26 cellular contexts compared by ENCODE assay signal in the genomic region with DNA sequence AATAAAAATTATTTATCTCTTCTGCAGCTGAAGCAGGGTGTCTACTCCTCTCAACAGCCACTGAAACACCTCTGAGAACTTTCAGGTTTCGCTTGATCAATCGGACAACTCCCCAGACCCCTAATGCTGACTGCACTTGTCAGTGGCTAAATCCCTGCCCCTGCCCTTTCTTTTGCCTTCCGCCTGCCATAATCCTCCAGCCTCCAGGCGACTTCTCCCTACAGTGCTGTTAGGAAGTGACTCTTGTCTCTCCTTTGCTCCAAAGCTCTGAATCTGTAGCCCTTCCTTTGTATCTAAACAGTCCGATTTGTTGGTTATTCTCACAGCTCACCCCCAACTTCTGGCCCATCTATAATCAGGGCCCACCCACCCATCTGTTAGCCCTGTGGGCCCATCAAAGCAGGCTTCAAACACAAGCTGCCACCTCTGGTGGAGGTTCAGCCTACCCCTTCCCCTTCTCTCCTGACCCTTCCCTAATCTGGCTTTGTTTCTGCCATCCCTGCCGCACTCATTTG. TPM values are rescaled to one million over a fixed set of nuclear protein-coding genes. Genes with fewer than 3 reads are reported as not detected.
DNase-seq lines count a peak whose midpoint lies in the region; ATAC-seq and TF ChIP-seq lines count a peak whose summit lies in the region.
"Had no signal": no experiment of that assay in that cellular context is flagged by ENCODE, and none has a peak within 500 bp of the region (broad histone marks: within the 10 kb centered on the region; RNA-seq: fewer than 3 reads in every experiment).

No MANE protein-coding gene starts in this region.

- intact Hi-C loops in activated B cell treated with CpG ODN at 0.5 μM for 24 hours (cut with micrococcal nuclease) (no loop called here), testis (cut with DNase I; ENCODE audit: low total_unique reads) (no loop called here), body of pancreas (cut with DNase I) (no loop called here)

- H3K4me3 ChIP-seq in HUES64 (ENCODE audit: low read length), result no peak overlapping the region
- H3K4me3 ChIP-seq in testis, result no peak overlapping the region
- no peak overlapping the region for H3K4me3 ChIP-seq in body of pancreas
- H3K4me3 ChIP-seq: lung had no signal

- H3K9me3 ChIP-seq in HUES64 (ENCODE audit: insufficient read depth, low read depth, low read length), result no peaks in the 10 kb centered on the region
- H3K9me3 ChIP-seq in testis, result no peaks in the 10 kb centered on the region
- no peaks in the 10 kb centered on the region for H3K9me3 ChIP-seq in body of pancreas

- ATAC-seq in activated B cell treated with CpG ODN at 0.5 μM for 24 hours (ENCODE audit: low read depth), result no peak
- ATAC-seq in body of pancreas, result no peak
- ATAC-seq: activated T-cell treated with anti-CD3 and anti-CD28 coated beads, Interleukin-2, amount 50 U/mL, for 4 hours; naive thymus-derived CD4-positive, alpha-beta T cell; sciatic nerve had no signal

- H3K27me3 Mint-ChIP-seq in activated B cell treated with CpG ODN at 0.5 μM for 24 hours (no peaks in the 10 kb centered on the region), nephron progenitor cell (ENCODE audit: low read depth, poor library complexity) (no peaks in the 10 kb centered on the region)
- H3K27me3 Mint-ChIP-seq in activated naive CD4-positive, alpha-beta T cell treated with anti-CD3 and anti-CD28 coated beads, Interleukin-2, amount 10 ng/mL, durations not matched to agents 7 days and 5 days, result no peaks in the 10 kb centered on the region
- H3K27me3 Mint-ChIP-seq: central memory CD8-positive, alpha-beta T cell; naive thymus-derived CD4-positive, alpha-beta T cell had no signal

- CTCF ChIA-PET in activated B cell treated with CpG ODN at 0.5 μM for 24 hours (lab: Charles Lee), result interaction anchor here (0.9 to 1.5 kb wide), 2 partner anchors 10 to 75 kb away, joined by 3 read pairs; no protein-coding TSS in a partner anchor
- CTCF ChIA-PET in activated naive CD4-positive, alpha-beta T cell treated with anti-CD3 and anti-CD28 coated beads, Interleukin-2, amount 10 ng/mL, durations not matched to agents 7 days and 5 days (lab: Charles Lee), result no interaction called here

- H3K36me3 ChIP-seq in HUES64 (ENCODE audit: insufficient read depth, low read length), result no peaks in the 10 kb centered on the region
- no peaks in the 10 kb centered on the region for H3K36me3 ChIP-seq in testis (ENCODE audit: low read depth, missing control alignments)
- H3K36me3 ChIP-seq in body of pancreas (replicated peaks in 1 of 2; ENCODE audit: insufficient read depth in 1 of 2, low read depth in 2 of 2), result no peaks in the 10 kb centered on the region

- POLR2A ChIA-PET in activated B cell treated with CpG ODN at 0.5 μM for 24 hours (lab: Charles Lee), result interaction anchor here (0.6 to 1.1 kb wide), 3 partner anchors 9 to 88 kb away, joined by 3 to 13 read pairs (median 3); no protein-coding TSS in a partner anchor

- H3K4me1 ChIP-seq in HUES64 (ENCODE audit: insufficient read depth, low read length) (peaks cover 33% of the 10 kb centered on the region), testis (peaks cover 59% of the 10 kb centered on the region), body of pancreas (peaks cover 4% of the 10 kb centered on the region)

- H3K27ac ChIP-seq in HUES64 (ENCODE audit: low read depth, low read length) (peak overlapping the region; percentile 4; the same call in 1 of the 2 replicates), testis (peak overlapping the region; percentile 62 to 73), body of pancreas (no peak overlapping the region)

- H3K9me3 Mint-ChIP-seq in activated B cell treated with CpG ODN at 0.5 μM for 24 hours (no peaks in the 10 kb centered on the region), nephron progenitor cell (no peaks in the 10 kb centered on the region)
- H3K9me3 Mint-ChIP-seq in activated naive CD4-positive, alpha-beta T cell treated with anti-CD3 and anti-CD28 coated beads, Interleukin-2, amount 10 ng/mL, durations not matched to agents 7 days and 5 days, result no peaks in the 10 kb centered on the region
- H3K9me3 Mint-ChIP-seq: activated naive CD4-positive, alpha-beta T cell treated with anti-CD3 and anti-CD28 coated beads for 36 hours; activated T-cell treated with anti-CD3 and anti-CD28 coated beads, Interleukin-2, amount 50 U/mL, for 4 hours; CD8-positive, alpha-beta memory T cell; central memory CD8-positive, alpha-beta T cell had no signal

- DNase-seq in activated B cell treated with CpG ODN at 0.5 μM for 24 hours (no peak), nephron progenitor cell (peak; percentile 18), testis (no peak), body of pancreas (no peak), NCI-H1092 (lab: John Stamatoyannopoulos, UW) (no peak), hippocampal formation (lab: John Stamatoyannopoulos, UW) (no peak)
- DNase-seq in activated naive CD4-positive, alpha-beta T cell treated with anti-CD3 and anti-CD28 coated beads, Interleukin-2, amount 10 ng/mL, durations not matched to agents 7 days and 5 days, result no peak
- DNase-seq: activated CD4-positive, CD25-positive, alpha-beta regulatory T cell treated with anti-CD3 and anti-CD28 coated beads, Interleukin-2, amount 50 U/mL, for 72 hours; activated naive CD4-positive, alpha-beta T cell treated with anti-CD3 and anti-CD28 coated beads for 36 hours; activated T-cell treated with anti-CD3 and anti-CD28 coated beads, Interleukin-2, amount 50 U/mL, for 4 hours; aorta; CD8-positive, alpha-beta memory T cell; foreskin melanocyte; islet precursor cell; KBM-7; MM.1S; naive thymus-derived CD4-positive, alpha-beta T cell; posterior cingulate gyrus; Right ventricle myocardium superior; stimulated activated CD4-positive, alpha-beta T cell treated with anti-CD3 and anti-CD28 coated beads, Interleukin-15, amount 100 ng/mL, for 24 hours had no signal

- H3K27me3 ChIP-seq in HUES64 (ENCODE audit: insufficient read depth, low read length), result no peaks in the 10 kb centered on the region
- H3K27me3 ChIP-seq in testis, result no peaks in the 10 kb centered on the region
- no peaks in the 10 kb centered on the region for H3K27me3 ChIP-seq in body of pancreas

- no peak for TF ChIP-seq CTCF in activated B cell treated with CpG ODN at 0.5 μM for 24 hours (IDR thresholded peaks at IDR 0.05)
- TF ChIP-seq CTCF in nephron progenitor cell (IDR thresholded peaks at IDR 0.05), result no peak
- TF ChIP-seq CTCF in testis (IDR thresholded peaks at IDR 0.05), result no peak
- no peak for TF ChIP-seq CTCF in body of pancreas (IDR thresholded peaks at IDR 0.05)

- WGBS in HUES64, result 87% methylated on average over 6 of the region's 6 CpGs
- WGBS in testis, 2 donors, result 91 to 93% methylated on average over 6 of the region's 6 CpGs
- 93 to 97% methylated on average over 6 of the region's 6 CpGs for WGBS in body of pancreas, 2 donors

- H3K27ac Mint-ChIP-seq in activated B cell treated with CpG ODN at 0.5 μM for 24 hours (peak overlapping the region; percentile 59), nephron progenitor cell (peak overlapping the region; percentile 99)
- no peak overlapping the region for H3K27ac Mint-ChIP-seq in activated naive CD4-positive, alpha-beta T cell treated with anti-CD3 and anti-CD28 coated beads, Interleukin-2, amount 10 ng/mL, durations not matched to agents 7 days and 5 days
- H3K27ac Mint-ChIP-seq: activated naive CD4-positive, alpha-beta T cell treated with anti-CD3 and anti-CD28 coated beads for 36 hours had no signal

- H3K36me3 Mint-ChIP-seq in activated B cell treated with CpG ODN at 0.5 μM for 24 hours (ENCODE audit: low read depth) (peaks cover 16% of the 10 kb centered on the region), nephron progenitor cell (ENCODE audit: low read depth) (peaks cover 13% of the 10 kb centered on the region)
- H3K36me3 Mint-ChIP-seq in activated naive CD4-positive, alpha-beta T cell treated with anti-CD3 and anti-CD28 coated beads, Interleukin-2, amount 10 ng/mL, durations not matched to agents 7 days and 5 days, result no peaks in the 10 kb centered on the region

- peaks cover 83% of the 10 kb centered on the region for H3K4me1 Mint-ChIP-seq in activated B cell treated with CpG ODN at 0.5 μM for 24 hours
- H3K4me1 Mint-ChIP-seq in nephron progenitor cell, result peaks cover 74% of the 10 kb centered on the region
- H3K4me1 Mint-ChIP-seq in activated naive CD4-positive, alpha-beta T cell treated with anti-CD3 and anti-CD28 coated beads, Interleukin-2, amount 10 ng/mL, durations not matched to agents 7 days and 5 days, result peaks cover 13% of the 10 kb centered on the region
- H3K4me1 Mint-ChIP-seq: CD8-positive, alpha-beta memory T cell; central memory CD8-positive, alpha-beta T cell had no signal

- no peak overlapping the region; the same call in 1 of the 2 replicates for H3K9ac ChIP-seq in HUES64 (ENCODE audit: low read depth, low read length)

- no peak for TF ChIP-seq POLR2A in testis (IDR thresholded peaks at IDR 0.05)
- TF ChIP-seq POLR2A in body of pancreas (IDR thresholded peaks at IDR 0.05), result no peak

- no peak overlapping the region for H3K4me3 Mint-ChIP-seq in activated B cell treated with CpG ODN at 0.5 μM for 24 hours
- H3K4me3 Mint-ChIP-seq in nephron progenitor cell, result peak overlapping the region; percentile 37
- no peak overlapping the region for H3K4me3 Mint-ChIP-seq in activated naive CD4-positive, alpha-beta T cell treated with anti-CD3 and anti-CD28 coated beads, Interleukin-2, amount 10 ng/mL, durations not matched to agents 7 days and 5 days
- H3K4me3 Mint-ChIP-seq: activated naive CD4-positive, alpha-beta T cell treated with anti-CD3 and anti-CD28 coated beads for 36 hours; activated T-cell treated with anti-CD3 and anti-CD28 coated beads, Interleukin-2, amount 50 U/mL, for 4 hours; CD8-positive, alpha-beta memory T cell; central memory CD8-positive, alpha-beta T cell; naive thymus-derived CD4-positive, alpha-beta T cell had no signal

RNA-seq across cellular contexts. Expression of a gene that starts 53.7 kb away (rescaled TPM):
- not detected for polyA plus RNA-seq in HUES64 (2013, experiment 1 of 2)
- polyA plus RNA-seq in HUES64 (2013, experiment 2 of 2), result not detected
- total RNA-seq in activated B cell treated with CpG ODN at 0.5 μM for 24 hours, result not detected in 2 replicates
- total RNA-seq in testis, result not detected
- not detected for polyA plus RNA-seq in testis (ENCODE audit: insufficient read depth, low read depth, low replicate concordance)
- total RNA-seq in body of pancreas, result not detected
- total RNA-seq: activated CD8-positive, alpha-beta memory T cell treated with anti-CD3 and anti-CD28 coated beads for 36 hours; activated T-cell treated with anti-CD3 and anti-CD28 coated beads, Interleukin-2, amount 50 U/mL, for 4 hours; aorta; CD8-positive, alpha-beta memory T cell; lung; naive thymus-derived CD4-positive, alpha-beta T cell; Right ventricle myocardium superior; sciatic nerve had no signal
- polyA plus RNA-seq: aorta; CD8-positive, alpha-beta memory T cell; esophagus; lung; naive thymus-derived CD4-positive, alpha-beta T cell had no signal

RNA-seq across cellular contexts. Expression of a gene that starts 59.3 kb away (rescaled TPM):
- 9.2 TPM for polyA plus RNA-seq in HUES64 (2013, experiment 1 of 2)
- polyA plus RNA-seq in HUES64 (2013, experiment 2 of 2), result 10.8 TPM
- total RNA-seq in activated B cell treated with CpG ODN at 0.5 μM for 24 hours, result 7.3 and 10.0 TPM in 2 replicates
- 10 to 100 TPM; 17.5 to 23.2 TPM for total RNA-seq in testis
- 9.1 TPM for polyA plus RNA-seq in testis (ENCODE audit: insufficient read depth, low read depth, low replicate concordance)
- 1 to 10 TPM; 4.3 to 6.0 TPM for total RNA-seq in body of pancreas

Comparison
In these comparisons a context has a peak if more than half of its experiments do, and no peak if none do; other contexts are left out.
1. H3K27ac ChIP-seq: peak in HUES64 (single experiment) and testis (2 of 2); none in body of pancreas (0 of 4).